8 cellular contexts compared by ENCODE assay signal in genomic region chr19:56140583-56141415, GRCh38. TPM values are rescaled to one million over a fixed set of nuclear protein-coding genes. Genes with fewer than 3 reads are reported as not detected.
DNase-seq lines count a peak whose midpoint lies in the region; ATAC-seq and TF ChIP-seq lines count a peak whose summit lies in the region.

Gene ZNF444, plus strand, starts transcription at chr19:56141287. Its CDS starts 5,625 bp downstream, at chr19:56146912.

- H3K27ac Mint-ChIP-seq in activated B cell treated with CpG ODN at 0.5 μM for 24 hours = peak within 1 kb of the TSS; percentile 99

- H3K79me2 ChIP-seq in smooth muscle cell (ENCODE audit: low read depth) = peaks cover 39% of the 10 kb centered on the region

- peak within 1 kb of the TSS; percentile 97 for H2AFZ ChIP-seq in smooth muscle cell (ENCODE audit: low read depth)

- peak; percentile 91 for ATAC-seq in GM18909 (IDR thresholded peaks at IDR 0.05; ENCODE audit: poor library complexity, unreplicated experiment)
- peak; percentile 89 for ATAC-seq in HG03175 (IDR thresholded peaks at IDR 0.05; ENCODE audit: unreplicated experiment)
- peak; percentile 86 for ATAC-seq in activated B cell treated with CpG ODN at 0.5 μM for 24 hours (ENCODE audit: low read depth)

- peaks cover 16% of the 10 kb centered on the region for H3K4me1 ChIP-seq in smooth muscle cell (ENCODE audit: low read depth)

- H3K9me3 ChIP-seq in AG04450 (ENCODE audit: control insufficient read depth, insufficient read depth, low read length) (no peaks in the 10 kb centered on the region), smooth muscle cell (replicated peaks; ENCODE audit: low read depth) (no peaks in the 10 kb centered on the region)

- H3K9me3 Mint-ChIP-seq in activated B cell treated with CpG ODN at 0.5 μM for 24 hours = no peaks in the 10 kb centered on the region

- H3K4me1 Mint-ChIP-seq in activated B cell treated with CpG ODN at 0.5 μM for 24 hours = peaks cover 29% of the 10 kb centered on the region

- POLR2A ChIA-PET in AG04450 (lab: Yijun Ruan, JAX) (interaction anchor here (0.6 to 2.6 kb wide), 10 partner anchors 8 to 174 kb away, joined by 3 to 12 read pairs (median 4); partner anchors contain the start of genes ZNF787 and ZSCAN5A), activated B cell treated with CpG ODN at 0.5 μM for 24 hours (lab: Charles Lee) (interaction anchor here (0.6 to 3.2 kb wide), 12 partner anchors 18 to 1862 kb away, joined by 3 to 40 read pairs (median 4); partner anchors contain the start of genes UBE2S and ZNF787)

- peak within 1 kb of the TSS; percentile 98 for H3K4me3 Mint-ChIP-seq in activated B cell treated with CpG ODN at 0.5 μM for 24 hours

- peak within 1 kb of the TSS; percentile 87 for H3K27ac ChIP-seq in AG04450 (ENCODE audit: low read depth, low read length)
- peak within 1 kb of the TSS; percentile 93 for H3K27ac ChIP-seq in caudate nucleus (ENCODE audit: low read depth, low read length)
- peak within 1 kb of the TSS; percentile 89 for H3K27ac ChIP-seq in smooth muscle cell (ENCODE audit: low read depth)

- no peaks in the 10 kb centered on the region for H3K36me3 ChIP-seq in smooth muscle cell (ENCODE audit: low read depth)

- no peaks in the 10 kb centered on the region for H3K27me3 ChIP-seq in AG04450 (ENCODE audit: control insufficient read depth, insufficient read depth, low read length)
- H3K27me3 ChIP-seq in smooth muscle cell (ENCODE audit: low read depth) = no peaks in the 10 kb centered on the region

- H3K9ac ChIP-seq in smooth muscle cell (ENCODE audit: low read depth) = peak within 1 kb of the TSS; percentile 80

- H3K4me3 ChIP-seq in AG04450 (ENCODE audit: low read depth, low read length) (peak within 1 kb of the TSS; percentile 75), smooth muscle cell (peak within 1 kb of the TSS; percentile 79)

- intact Hi-C loops in activated B cell treated with CpG ODN at 0.5 μM for 24 hours (cut with micrococcal nuclease) = loop anchor here (1.0 to 5.0 kb wide), 6 partner anchors 19 to 1142 kb away; partner anchors contain the start of genes ZNF460, ZNF628 and ZNF787

- CTCF ChIA-PET in AG04450 (lab: Charles Lee) = interaction anchor here (0.6 to 2.5 kb wide), 5 partner anchors 12 to 583 kb away, joined by 3 to 10 read pairs (median 4); no protein-coding TSS in a partner anchor
- CTCF ChIA-PET in activated B cell treated with CpG ODN at 0.5 μM for 24 hours (lab: Charles Lee) = interaction anchor here (0.6 to 2.2 kb wide), 2 partner anchors 60 to 193 kb away, joined by 3 to 6 read pairs; no protein-coding TSS in a partner anchor

- H3F3A ChIP-seq in smooth muscle cell (ENCODE audit: low read depth) = peaks cover 7% of the 10 kb centered on the region

- peaks cover 23% of the 10 kb centered on the region for H4K20me1 ChIP-seq in smooth muscle cell (ENCODE audit: low read depth)

- peaks cover 7% of the 10 kb centered on the region for H3K36me3 Mint-ChIP-seq in activated B cell treated with CpG ODN at 0.5 μM for 24 hours (ENCODE audit: low read depth)

- no peaks in the 10 kb centered on the region for H3K27me3 Mint-ChIP-seq in activated B cell treated with CpG ODN at 0.5 μM for 24 hours

- no peak for TF ChIP-seq CTCF in AG04450 (IDR thresholded peaks at IDR 0.05; ENCODE audit: low read depth, low read length)
- no peak for TF ChIP-seq CTCF in activated B cell treated with CpG ODN at 0.5 μM for 24 hours (IDR thresholded peaks at IDR 0.05)
- TF ChIP-seq CTCF in smooth muscle cell (IDR thresholded peaks at IDR 0.05; ENCODE audit: borderline replicate concordance, insufficient read depth, poor library complexity, severe bottlenecking) = no peak

- WGBS in smooth muscle cell (ENCODE audit: low lambda C conversion rate) = under 1% methylated on average over 49 of the region's 56 CpGs

- peak within 1 kb of the TSS; percentile 95 for H3K4me2 ChIP-seq in smooth muscle cell

- DNase-seq in AG04450 (ENCODE audit: low read depth, low spot score) (peak; percentile 99), NCI-H226 (peak; percentile 99), activated B cell treated with CpG ODN at 0.5 μM for 24 hours (peak; percentile 96), caudate nucleus (lab: John Stamatoyannopoulos, UW) (peak; percentile 95 to 100 (median 100)), iPS-NIHi7 (ENCODE audit: extremely low spot score) (peak; percentile 98), smooth muscle cell (lab: John Stamatoyannopoulos, UW; ENCODE audit: unreplicated experiment) (peak; percentile 100)

RNA-seq across cellular contexts. Expression of gene ZNF444, which starts in this region (rescaled TPM):
- polyA plus RNA-seq in AG04450 (2011; rRNA removed) = 9.9 and 11.6 TPM in 2 replicates
- 5.5 and 6.6 TPM in 2 replicates for polyA minus RNA-seq in AG04450 (2011; rRNA and poly(A)+ RNA removed)
- 28.1 and 32.1 TPM in 2 replicates for total RNA-seq in activated B cell treated with CpG ODN at 0.5 μM for 24 hours
- total RNA-seq in smooth muscle cell = 10.8 and 20.0 TPM in 2 replicates
- polyA plus RNA-seq in smooth muscle cell = 40.6 and 55.5 TPM in 2 replicates

Comparison
In these comparisons a context has a peak if more than half of its experiments do, and no peak if none do; other contexts are left out.
1. Peak in every context shown above with its lines: DNase-seq, ATAC-seq, H3K4me3 ChIP-seq and H3K27ac ChIP-seq.